10 cellular contexts compared by ENCODE assay signal in genomic region chr20:20734475-20734948, GRCh38. TPM values are rescaled to one million over a fixed set of nuclear protein-coding genes. Genes with fewer than 3 reads are reported as not detected.
DNase-seq lines count a peak whose midpoint lies in the region; TF ChIP-seq lines count a peak whose summit lies in the region.
"Had no signal": no experiment of that assay in that cellular context is flagged by ENCODE, and none has a peak within 500 bp of the region (broad histone marks: within the 10 kb centered on the region; RNA-seq: fewer than 3 reads in every experiment).

No MANE protein-coding gene starts in this region.

- H3K9me3 Mint-ChIP-seq in activated T-cell treated with anti-CD3 and anti-CD28 coated beads, Interleukin-2, amount 50 U/mL, for 24 hours: no peaks in the 10 kb centered on the region
- H3K9me3 Mint-ChIP-seq in activated naive CD8-positive, alpha-beta T cell (ENCODE audit: low read depth): no peaks in the 10 kb centered on the region
- no peaks in the 10 kb centered on the region for H3K9me3 Mint-ChIP-seq in stimulated activated naive CD8-positive, alpha-beta T cell treated with anti-CD3 and anti-CD28 coated beads, Interleukin-15, Interleukin-2, amounts not matched to agents 100 ng/mL and 50 ng/mL, for 24 hours

- peak overlapping the region; percentile 39 for H3K27ac Mint-ChIP-seq in activated T-cell treated with anti-CD3 and anti-CD28 coated beads, Interleukin-2, amount 50 U/mL, for 24 hours
- peak overlapping the region; percentile 22 for H3K27ac Mint-ChIP-seq in activated naive CD8-positive, alpha-beta T cell
- peak overlapping the region; percentile 80 for H3K27ac Mint-ChIP-seq in stimulated activated naive CD8-positive, alpha-beta T cell treated with anti-CD3 and anti-CD28 coated beads, Interleukin-15, Interleukin-2, amounts not matched to agents 100 ng/mL and 50 ng/mL, for 24 hours

- no peaks in the 10 kb centered on the region for H3K36me3 Mint-ChIP-seq in activated T-cell treated with anti-CD3 and anti-CD28 coated beads, Interleukin-2, amount 50 U/mL, for 24 hours (ENCODE audit: low read depth)
- no peaks in the 10 kb centered on the region for H3K36me3 Mint-ChIP-seq in activated naive CD8-positive, alpha-beta T cell
- no peaks in the 10 kb centered on the region for H3K36me3 Mint-ChIP-seq in stimulated activated naive CD8-positive, alpha-beta T cell treated with anti-CD3 and anti-CD28 coated beads, Interleukin-15, Interleukin-2, amounts not matched to agents 100 ng/mL and 50 ng/mL, for 24 hours (ENCODE audit: low read depth)

- peak overlapping the region; percentile 55 for H3K4me2 ChIP-seq in Loucy (ENCODE audit: low read depth, low read length, poor library complexity, severe bottlenecking)

- no peak overlapping the region for H3K27ac ChIP-seq in left ventricle myocardium inferior (replicated peaks)
- H3K27ac ChIP-seq: SJSA1 had no signal

- no peak for DNase-seq in activated T-cell treated with anti-CD3 and anti-CD28 coated beads, Interleukin-2, amount 50 U/mL, for 24 hours
- no peak for DNase-seq in activated T-cell treated with anti-CD3 and anti-CD28 coated beads for 4 hours
- DNase-seq in effector CD8-positive, alpha-beta T cell (lab: John Stamatoyannopoulos, UW): no peak
- no peak for DNase-seq in GM10266 (ENCODE audit: extremely low spot score)
- DNase-seq in left ventricle myocardium inferior: no peak
- DNase-seq: BE2C had no signal

- no peaks in the 10 kb centered on the region; the same call in 1 of the 2 replicates for H3F3A ChIP-seq in Loucy (ENCODE audit: low read depth)

- H4K20me1 ChIP-seq in Loucy (ENCODE audit: insufficient read depth, low read length, poor library complexity, severe bottlenecking): no peaks in the 10 kb centered on the region

- H3K9ac ChIP-seq in Loucy (ENCODE audit: low read depth, low read length, poor library complexity, severe bottlenecking): peak overlapping the region; percentile 40

- no peak overlapping the region for H3K4me3 Mint-ChIP-seq in activated T-cell treated with anti-CD3 and anti-CD28 coated beads, Interleukin-2, amount 50 U/mL, for 24 hours
- H3K4me3 Mint-ChIP-seq in activated naive CD8-positive, alpha-beta T cell: no peak overlapping the region
- H3K4me3 Mint-ChIP-seq in stimulated activated naive CD8-positive, alpha-beta T cell treated with anti-CD3 and anti-CD28 coated beads, Interleukin-15, Interleukin-2, amounts not matched to agents 100 ng/mL and 50 ng/mL, for 24 hours: peak overlapping the region; percentile 47

- H3K4me1 Mint-ChIP-seq in activated T-cell treated with anti-CD3 and anti-CD28 coated beads, Interleukin-2, amount 50 U/mL, for 24 hours (ENCODE audit: low read depth): peaks cover 19% of the 10 kb centered on the region
- H3K4me1 Mint-ChIP-seq in activated naive CD8-positive, alpha-beta T cell (ENCODE audit: low read depth): peaks cover 20% of the 10 kb centered on the region
- peaks cover 44% of the 10 kb centered on the region for H3K4me1 Mint-ChIP-seq in stimulated activated naive CD8-positive, alpha-beta T cell treated with anti-CD3 and anti-CD28 coated beads, Interleukin-15, Interleukin-2, amounts not matched to agents 100 ng/mL and 50 ng/mL, for 24 hours (ENCODE audit: low read depth)

- intact Hi-C loops in left ventricle myocardium inferior (cut with micrococcal nuclease): no loop called here

- H3K4me1 ChIP-seq in Loucy (ENCODE audit: insufficient read depth, low read length, poor library complexity, severe bottlenecking) (peaks cover 30% of the 10 kb centered on the region), left ventricle myocardium inferior (peaks cover 38% of the 10 kb centered on the region)
- H3K4me1 ChIP-seq: BE2C, SJSA1 had no signal

- H3K4me3 ChIP-seq in Loucy (ENCODE audit: low read length, poor library complexity, severe bottlenecking): no peak overlapping the region
- H3K4me3 ChIP-seq in left ventricle myocardium inferior: no peak overlapping the region
- H3K4me3 ChIP-seq: SJSA1 had no signal

- H3K9me3 ChIP-seq in Loucy (ENCODE audit: insufficient read depth, low read depth, low read length) (no peaks in the 10 kb centered on the region), left ventricle myocardium inferior (replicated peaks) (no peaks in the 10 kb centered on the region)
- H3K9me3 ChIP-seq: BE2C, SJSA1 had no signal

- H3K79me2 ChIP-seq in Loucy (ENCODE audit: insufficient read depth, low read length): no peaks in the 10 kb centered on the region

- peak overlapping the region; percentile 47; the same call in 1 of the 2 replicates for H2AFZ ChIP-seq in Loucy (ENCODE audit: low read length)

- TF ChIP-seq CTCF in Loucy (conservative IDR thresholded peaks at IDR 0.05; ENCODE audit: low read length): no peak
- no peak for TF ChIP-seq CTCF in GM10266 (IDR thresholded peaks at IDR 0.05; ENCODE audit: control insufficient read depth, insufficient read depth, low read depth, missing control alignments)
- TF ChIP-seq CTCF in left ventricle myocardium inferior (IDR thresholded peaks at IDR 0.05; ENCODE audit: borderline replicate concordance): no peak

- H3K27me3 Mint-ChIP-seq in activated T-cell treated with anti-CD3 and anti-CD28 coated beads, Interleukin-2, amount 50 U/mL, for 24 hours: peaks cover 11% of the 10 kb centered on the region
- peaks cover 2% of the 10 kb centered on the region for H3K27me3 Mint-ChIP-seq in activated naive CD8-positive, alpha-beta T cell
- H3K27me3 Mint-ChIP-seq in stimulated activated naive CD8-positive, alpha-beta T cell treated with anti-CD3 and anti-CD28 coated beads, Interleukin-15, Interleukin-2, amounts not matched to agents 100 ng/mL and 50 ng/mL, for 24 hours: no peaks in the 10 kb centered on the region

- no peaks in the 10 kb centered on the region for H3K36me3 ChIP-seq in Loucy (ENCODE audit: insufficient read depth, low read length)
- H3K36me3 ChIP-seq in left ventricle myocardium inferior: no peaks in the 10 kb centered on the region
- H3K36me3 ChIP-seq: BE2C, SJSA1 had no signal

- H3K9me2 ChIP-seq in Loucy (replicated peaks; ENCODE audit: low read depth, low read length): no peaks in the 10 kb centered on the region

- H3K27me3 ChIP-seq in Loucy (ENCODE audit: insufficient read depth, low read length, poor library complexity, severe bottlenecking) (no peaks in the 10 kb centered on the region), left ventricle myocardium inferior (ENCODE audit: low read depth) (no peaks in the 10 kb centered on the region)
- H3K27me3 ChIP-seq: SJSA1 had no signal

RNA-seq across cellular contexts. Expression of gene RALGAPA2, which starts 22.1 kb away (rescaled TPM):
- 21.0 TPM for total RNA-seq in left ventricle myocardium inferior

Comparison
In these comparisons a context has a peak if more than half of its experiments do, and no peak if none do; other contexts are left out.
1. H3K27ac Mint-ChIP-seq: peak in every context shown above with its lines; median percentile 80 in stimulated activated naive CD8-positive, alpha-beta T cell treated with anti-CD3 and anti-CD28 coated beads, Interleukin-15, Interleukin-2, amounts not matched to agents 100 ng/mL and 50 ng/mL, for 24 hours; 39 in activated T-cell treated with anti-CD3 and anti-CD28 coated beads, Interleukin-2, amount 50 U/mL, for 24 hours; 22 in activated naive CD8-positive, alpha-beta T cell.